ENCODE assay signal across 20 cellular contexts in the genomic region with DNA sequence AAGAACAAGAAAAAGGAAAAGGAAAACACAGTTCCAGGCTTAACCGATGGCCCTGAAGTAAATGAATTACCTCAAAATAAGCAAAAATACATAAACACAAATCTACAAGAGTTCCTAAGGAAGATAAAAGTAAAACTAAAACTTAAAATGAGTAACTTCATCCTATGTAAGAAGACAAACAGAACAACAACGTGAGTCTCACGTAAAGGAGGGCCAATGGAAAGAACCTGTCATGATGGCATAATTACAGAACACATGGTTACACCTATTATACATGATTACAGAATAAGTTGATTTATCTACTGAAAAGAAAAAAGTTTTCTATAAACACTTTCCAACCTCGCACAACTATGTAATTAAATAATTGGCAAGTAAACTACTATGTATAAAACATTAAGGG. TPM values are rescaled to one million over a fixed set of nuclear protein-coding genes. Genes with fewer than 3 reads are reported as not detected.
DNase-seq lines count a peak whose midpoint lies in the region; ATAC-seq and TF ChIP-seq lines count a peak whose summit lies in the region.
"Had no signal": no experiment of that assay in that cellular context is flagged by ENCODE, and none has a peak within 500 bp of the region (broad histone marks: within the 10 kb centered on the region; RNA-seq: fewer than 3 reads in every experiment).

No MANE protein-coding gene starts in this region.

- H3K9me3 Mint-ChIP-seq in activated CD4-positive, alpha-beta T cell treated with anti-CD3 and anti-CD28 coated beads for 36 hours (ENCODE audit: low read depth) = peaks cover 5% of the 10 kb centered on the region
- peaks cover 0 to 5% (median 0%) of the 10 kb centered on the region in 7 donors for H3K9me3 Mint-ChIP-seq in CD4-positive, CD25-positive, alpha-beta regulatory T cell
- H3K9me3 Mint-ChIP-seq in activated CD8-positive, alpha-beta T cell treated with anti-CD3 and anti-CD28 coated beads, Interleukin-2, amount 10 ng/mL, durations not matched to agents 7 days and 5 days (ENCODE audit: insufficient read depth) = peaks cover 10% of the 10 kb centered on the region
- H3K9me3 Mint-ChIP-seq in effector memory CD8-positive, alpha-beta T cell = no peaks in the 10 kb centered on the region
- H3K9me3 Mint-ChIP-seq: H9 had no signal

- POLR2A ChIA-PET in activated CD4-positive, alpha-beta T cell treated with anti-CD3 and anti-CD28 coated beads for 36 hours (lab: Charles Lee) = no interaction called here
- POLR2A ChIA-PET in activated CD8-positive, alpha-beta T cell treated with anti-CD3 and anti-CD28 coated beads, Interleukin-2, amount 10 ng/mL, durations not matched to agents 7 days and 5 days (lab: Charles Lee) = no interaction called here

- peaks cover 43% of the 10 kb centered on the region for H3K4me1 Mint-ChIP-seq in activated CD4-positive, alpha-beta T cell treated with anti-CD3 and anti-CD28 coated beads for 36 hours
- H3K4me1 Mint-ChIP-seq in CD4-positive, CD25-positive, alpha-beta regulatory T cell = peaks cover 22 to 82% (median 51%) of the 10 kb centered on the region in 4 donors
- peaks cover 21% of the 10 kb centered on the region for H3K4me1 Mint-ChIP-seq in activated CD8-positive, alpha-beta T cell treated with anti-CD3 and anti-CD28 coated beads, Interleukin-2, amount 10 ng/mL, durations not matched to agents 7 days and 5 days (ENCODE audit: low read depth)
- peaks cover 10 to 55% of the 10 kb centered on the region in 2 donors for H3K4me1 Mint-ChIP-seq in effector memory CD8-positive, alpha-beta T cell (ENCODE audit: low read depth in 2 of 2)
- H3K4me1 Mint-ChIP-seq: H9 had no signal

- in situ Hi-C loops in mammary epithelial cell (cut with MboI; ENCODE audit: low sequenced_read_pairs in 2 of 2) = no loop called here

- ATAC-seq in activated CD4-positive, alpha-beta T cell treated with anti-CD3 and anti-CD28 coated beads for 36 hours = peak; percentile 47
- ATAC-seq in CD4-positive, CD25-positive, alpha-beta regulatory T cell (ENCODE audit: low read depth in 2 of 2) = no peak
- no peak for ATAC-seq in activated CD8-positive, alpha-beta T cell treated with anti-CD3 and anti-CD28 coated beads, Interleukin-2, amount 10 ng/mL, durations not matched to agents 7 days and 5 days
- ATAC-seq in effector memory CD8-positive, alpha-beta T cell (replicated peaks) = no peak

- H3K9ac ChIP-seq in mammary epithelial cell (ENCODE audit: insufficient read depth, low read length) = no peak overlapping the region
- H3K9ac ChIP-seq: KMS-11 had no signal

- no peaks in the 10 kb centered on the region for H3K27me3 Mint-ChIP-seq in activated CD4-positive, alpha-beta T cell treated with anti-CD3 and anti-CD28 coated beads for 36 hours
- no peaks in the 10 kb centered on the region for H3K27me3 Mint-ChIP-seq in CD4-positive, CD25-positive, alpha-beta regulatory T cell
- no peaks in the 10 kb centered on the region for H3K27me3 Mint-ChIP-seq in activated CD8-positive, alpha-beta T cell treated with anti-CD3 and anti-CD28 coated beads, Interleukin-2, amount 10 ng/mL, durations not matched to agents 7 days and 5 days (ENCODE audit: low read depth)
- H3K27me3 Mint-ChIP-seq in effector memory CD8-positive, alpha-beta T cell = no peaks in the 10 kb centered on the region
- H3K27me3 Mint-ChIP-seq: B cell had no signal

- no peaks in the 10 kb centered on the region for H3K9me3 ChIP-seq in CD4-positive, CD25-positive, alpha-beta regulatory T cell (ENCODE audit: control insufficient read depth in 2 of 2, low read length in 2 of 2)
- H3K9me3 ChIP-seq in mammary epithelial cell (replicated peaks; ENCODE audit: insufficient read depth, low read length) = no peaks in the 10 kb centered on the region
- H3K9me3 ChIP-seq: Caco-2 had no signal

- peak overlapping the region; percentile 63 for H3K27ac Mint-ChIP-seq in activated CD4-positive, alpha-beta T cell treated with anti-CD3 and anti-CD28 coated beads for 36 hours
- H3K27ac Mint-ChIP-seq in CD4-positive, CD25-positive, alpha-beta regulatory T cell = peak overlapping the region; percentile 24 to 96 (median 38)
- H3K27ac Mint-ChIP-seq in activated CD8-positive, alpha-beta T cell treated with anti-CD3 and anti-CD28 coated beads, Interleukin-2, amount 10 ng/mL, durations not matched to agents 7 days and 5 days = peak overlapping the region; percentile 43
- H3K27ac Mint-ChIP-seq in effector memory CD8-positive, alpha-beta T cell = peak overlapping the region; percentile 74 to 75
- H3K27ac Mint-ChIP-seq: B cell, H9 had no signal

- no peak overlapping the region for H2AFZ ChIP-seq in mammary epithelial cell (ENCODE audit: low read depth, low read length)

- H3K79me2 ChIP-seq in mammary epithelial cell (ENCODE audit: insufficient read depth, low read length) = peaks cover 81% of the 10 kb centered on the region

- dilution Hi-C loops in mammary epithelial cell (cut with HindIII; ENCODE audit: low sequenced_read_pairs) = no loop called here

- no peak overlapping the region for H3K4me3 Mint-ChIP-seq in activated CD4-positive, alpha-beta T cell treated with anti-CD3 and anti-CD28 coated beads for 36 hours
- H3K4me3 Mint-ChIP-seq in CD4-positive, CD25-positive, alpha-beta regulatory T cell = peak overlapping the region in 1 of 4 donors; percentile 33
- H3K4me3 Mint-ChIP-seq in activated CD8-positive, alpha-beta T cell treated with anti-CD3 and anti-CD28 coated beads, Interleukin-2, amount 10 ng/mL, durations not matched to agents 7 days and 5 days = no peak overlapping the region
- no peak overlapping the region for H3K4me3 Mint-ChIP-seq in effector memory CD8-positive, alpha-beta T cell
- H3K4me3 Mint-ChIP-seq: B cell, H9 had no signal

- intact Hi-C loops in activated CD4-positive, alpha-beta T cell treated with anti-CD3 and anti-CD28 coated beads for 36 hours (cut with DNase I, micrococcal nuclease) = loop anchor here in 1 of 2 experiments (5.0 kb wide), 1 partner anchor 40 kb away; the partner anchor contains the start of gene ADAM10
- intact Hi-C loops in mammary epithelial cell (cut with micrococcal nuclease) = no loop called here

- peaks cover 16% of the 10 kb centered on the region for H3K4me1 ChIP-seq in CD4-positive, CD25-positive, alpha-beta regulatory T cell (ENCODE audit: control insufficient read depth, insufficient read depth, low read length, poor library complexity, severe bottlenecking)
- no peaks in the 10 kb centered on the region for H3K4me1 ChIP-seq in mammary epithelial cell (ENCODE audit: insufficient read depth, low read length)
- H3K4me1 ChIP-seq: Caco-2 had no signal

- CTCF ChIA-PET in activated CD4-positive, alpha-beta T cell treated with anti-CD3 and anti-CD28 coated beads for 36 hours (lab: Charles Lee) = interaction anchor here (0.7 kb wide), 1 partner anchor 9 kb away, joined by 3 read pairs; no protein-coding TSS in a partner anchor
- CTCF ChIA-PET in activated CD8-positive, alpha-beta T cell treated with anti-CD3 and anti-CD28 coated beads, Interleukin-2, amount 10 ng/mL, durations not matched to agents 7 days and 5 days (lab: Charles Lee) = no interaction called here
- CTCF ChIA-PET in mammary epithelial cell (lab: Charles Lee; ENCODE audit: low non-redundant PET) = no interaction called here

- WGBS in mammary epithelial cell (ENCODE audit: low coverage, missing lambda C conversion rate) = 97% methylated on average over 4 of the region's 4 CpGs

- peaks cover 11% of the 10 kb centered on the region for H3K36me3 ChIP-seq in CD4-positive, CD25-positive, alpha-beta regulatory T cell (ENCODE audit: control insufficient read depth, insufficient read depth, low read length)
- no peaks in the 10 kb centered on the region for H3K36me3 ChIP-seq in mammary epithelial cell (ENCODE audit: insufficient read depth, low read length)

- peaks cover 31% of the 10 kb centered on the region for H3K36me3 Mint-ChIP-seq in activated CD4-positive, alpha-beta T cell treated with anti-CD3 and anti-CD28 coated beads for 36 hours (ENCODE audit: low read depth)
- peaks cover 36% of the 10 kb centered on the region for H3K36me3 Mint-ChIP-seq in CD4-positive, CD25-positive, alpha-beta regulatory T cell
- H3K36me3 Mint-ChIP-seq in activated CD8-positive, alpha-beta T cell treated with anti-CD3 and anti-CD28 coated beads, Interleukin-2, amount 10 ng/mL, durations not matched to agents 7 days and 5 days (ENCODE audit: low read depth) = peaks cover 47% of the 10 kb centered on the region
- peaks cover 19% of the 10 kb centered on the region for H3K36me3 Mint-ChIP-seq in effector memory CD8-positive, alpha-beta T cell (ENCODE audit: insufficient read depth)

- no peak overlapping the region for H3K4me3 ChIP-seq in CD4-positive, CD25-positive, alpha-beta regulatory T cell (ENCODE audit: low read depth, low read length)
- no peak overlapping the region for H3K4me3 ChIP-seq in mammary epithelial cell (replicated peaks in 1 of 3; ENCODE audit: insufficient read depth in 1 of 3, low read depth in 2 of 3, low read length in 3 of 3)

- H4K20me1 ChIP-seq in mammary epithelial cell (ENCODE audit: insufficient read depth, low read length) = no peaks in the 10 kb centered on the region

- no peak overlapping the region for H3K4me2 ChIP-seq in mammary epithelial cell (ENCODE audit: insufficient read depth, low read depth, low read length)
- H3K4me2 ChIP-seq: KMS-11 had no signal

- BruUV-seq in mammary epithelial cell (replicated peaks; lab: Mats Ljungman, UMichigan) = no TSS peak

- no peaks in the 10 kb centered on the region for H3K27me3 ChIP-seq in CD4-positive, CD25-positive, alpha-beta regulatory T cell (ENCODE audit: control insufficient read depth, insufficient read depth, low read length)
- H3K27me3 ChIP-seq in mammary epithelial cell (ENCODE audit: insufficient read depth, low read length) = no peaks in the 10 kb centered on the region

- TF ChIP-seq CTCF in mammary epithelial cell (conservative IDR thresholded peaks at IDR 0.05 in 1 of 2, IDR thresholded peaks at IDR 0.05 in 1 of 2; ENCODE audit: extremely low read depth in 1 of 2, insufficient read depth in 1 of 2, low read depth in 1 of 2, low read length in 2 of 2) = no peak

- no peak for DNase-seq in activated CD4-positive, alpha-beta T cell treated with anti-CD3 and anti-CD28 coated beads for 36 hours
- DNase-seq in activated CD4-positive, alpha-beta T cell treated with anti-CD3 and anti-CD28 coated beads, Interleukin-2, amount 50 U/mL, for 48 hours = no peak
- peak in 1 of 3 donors; percentile 18 for DNase-seq in CD4-positive, CD25-positive, alpha-beta regulatory T cell
- DNase-seq in activated CD8-positive, alpha-beta T cell treated with anti-CD3 and anti-CD28 coated beads, Interleukin-2, amount 10 ng/mL, durations not matched to agents 7 days and 5 days = no peak
- no peak for DNase-seq in effector memory CD8-positive, alpha-beta T cell
- DNase-seq in cerebellar nuclear complex (lab: John Stamatoyannopoulos, UW) = no peak
- DNase-seq in mammary epithelial cell = no peak
- no peak for DNase-seq in NCI-H774 (lab: John Stamatoyannopoulos, UW)
- DNase-seq: 8988T, Caco-2, DMS153, GDM1, H9, MV-4-11, NCI-H1694 treated with DMSO at 0.1 percent for 48 hours, NCI-H510A, NCI-H82, OCI-M1 had no signal

- H3K27ac ChIP-seq in CD4-positive, CD25-positive, alpha-beta regulatory T cell (ENCODE audit: insufficient read depth, low read length, poor library complexity, severe bottlenecking) = no peak overlapping the region
- H3K27ac ChIP-seq in mammary epithelial cell (ENCODE audit: insufficient read depth, low read depth, low read length) = no peak overlapping the region
- H3K27ac ChIP-seq: KMS-11 had no signal

RNA-seq across cellular contexts. Expression of gene ADAM10, which starts 42.1 kb away (rescaled TPM):
- 10 to 100 TPM; 74.5 to 82.0 TPM for total RNA-seq in activated CD4-positive, alpha-beta T cell treated with anti-CD3 and anti-CD28 coated beads for 36 hours
- 156 TPM for total RNA-seq in CD4-positive, CD25-positive, alpha-beta regulatory T cell
- polyA plus RNA-seq in CD4-positive, CD25-positive, alpha-beta regulatory T cell = 100 to 1,000 TPM; 149 to 183 (median 153) TPM
- total RNA-seq in activated CD8-positive, alpha-beta T cell treated with anti-CD3 and anti-CD28 coated beads, Interleukin-2, amount 10 ng/mL, durations not matched to agents 7 days and 5 days = 100 to 1,000 TPM; 133 to 135 TPM
- total RNA-seq in mammary epithelial cell = 100 to 1,000 TPM; 108 to 163 TPM
- polyA plus RNA-seq in mammary epithelial cell = 96.2 TPM
- polyA minus RNA-seq in mammary epithelial cell = 183 TPM
